In genomic region chrX:3345281-3346081, GRCh38 we compare ENCODE assay signal across 10 cellular contexts. TPM values are rescaled to one million over a fixed set of nuclear protein-coding genes. Genes with fewer than 3 reads are reported as not detected.
A peak's percentile ranks its signal among the peaks of the same experiment; 100 is the strongest.
DNase-seq lines count a peak whose midpoint lies in the region; ATAC-seq and TF ChIP-seq lines count a peak whose summit lies in the region.
"Had no signal": no experiment of that assay in that cellular context is flagged by ENCODE, and none has a peak within 500 bp of the region (broad histone marks: within the 10 kb centered on the region; RNA-seq: fewer than 3 reads in every experiment).

No MANE protein-coding gene starts in this region.

- no peaks in the 10 kb centered on the region for H3K36me3 ChIP-seq in left lung
- H3K36me3 ChIP-seq in suprapubic skin: no peaks in the 10 kb centered on the region

- H3K27ac ChIP-seq in coronary artery: peak overlapping the region in 1 of 2 donors; percentile 39
- peak overlapping the region in 1 of 2 donors; percentile 68 for H3K27ac ChIP-seq in left lung
- peak overlapping the region; percentile 84 for H3K27ac ChIP-seq in suprapubic skin
- H3K27ac ChIP-seq: epithelial cell of prostate had no signal

- CTCF ChIA-PET in HEK293T (lab: Yijun Ruan, JAX): no interaction called here

- intact Hi-C loops in left lung (cut with DNase I): no loop called here

- H3K4me3 ChIP-seq in coronary artery (peak overlapping the region; percentile 59), left lung (peak overlapping the region; percentile 16 to 19), suprapubic skin (peak overlapping the region; percentile 58)

- TF ChIP-seq EP300 in suprapubic skin (IDR thresholded peaks at IDR 0.05): no peak

- POLR2A ChIA-PET in HEK293T (lab: Yijun Ruan, JAX): no interaction called here

- H3K27me3 ChIP-seq in left lung (peaks cover 13 to 43% of the 10 kb centered on the region in 2 donors), suprapubic skin (no peaks in the 10 kb centered on the region)

- ATAC-seq in left lung: peak; percentile 78
- ATAC-seq in GM21390 (IDR thresholded peaks at IDR 0.05; ENCODE audit: unreplicated experiment): no peak

- WGBS in suprapubic skin: 2% methylated on average over 24 of the region's 62 CpGs

- H3K9me3 ChIP-seq in left lung (no peaks in the 10 kb centered on the region), suprapubic skin (no peaks in the 10 kb centered on the region)

- DNase-seq in HK-2 (ENCODE audit: unreplicated experiment) (peak; percentile 49), coronary artery (ENCODE audit: low spot score) (no peak), left lung (peak; percentile 44 to 62), suprapubic skin (ENCODE audit: low spot score in 2 of 2) (no peak), HEK293T (ENCODE audit: extremely low spot score) (no peak), activated gamma-delta T cell treated with Interleukin-2 at 50 U/mL for 16 hours (no peak), H4 (ENCODE audit: low spot score) (no peak)

- H3K4me1 ChIP-seq in left lung: no peaks in the 10 kb centered on the region
- peaks cover 5% of the 10 kb centered on the region for H3K4me1 ChIP-seq in suprapubic skin

- no peak for TF ChIP-seq POLR2A in suprapubic skin (IDR thresholded peaks at IDR 0.05)

- TF ChIP-seq CTCF in coronary artery (IDR thresholded peaks at IDR 0.05): no peak
- no peak for TF ChIP-seq CTCF in left lung (IDR thresholded peaks at IDR 0.05)
- TF ChIP-seq CTCF in suprapubic skin (IDR thresholded peaks at IDR 0.05): no peak

TF ChIP-seq in HEK293T, 16 proteins besides CTCF, POLR2A, EP300 and RAD21:
- TF ChIP-seq L3MBTL2 (conservative IDR thresholded peaks at IDR 0.05) (no peak), NFRKB (IDR thresholded peaks at IDR 0.05) (no peak), SUZ12 (IDR thresholded peaks at IDR 0.05) (no peak), HDGF (IDR thresholded peaks at IDR 0.05; ENCODE audit: borderline replicate concordance) (no peak), PKNOX1 (IDR thresholded peaks at IDR 0.05) (no peak), FOXA1 (IDR thresholded peaks at IDR 0.05) (no peak), BHLHE40 (IDR thresholded peaks at IDR 0.05; ENCODE audit: borderline replicate concordance) (no peak), ARNT (IDR thresholded peaks at IDR 0.05) (no peak), FOXM1 (IDR thresholded peaks at IDR 0.05; ENCODE audit: borderline replicate concordance) (no peak), LEF1 (IDR thresholded peaks at IDR 0.05; ENCODE audit: borderline replicate concordance) (no peak), TARDBP (IDR thresholded peaks at IDR 0.05) (no peak), FOXK2 (IDR thresholded peaks at IDR 0.05) (no peak), ZNF384 (IDR thresholded peaks at IDR 0.05) (no peak), SP1 (IDR thresholded peaks at IDR 0.05) (no peak), CTBP1 (IDR thresholded peaks at IDR 0.05; ENCODE audit: borderline replicate concordance) (no peak), ELF4 (IDR thresholded peaks at IDR 0.05) (no peak)

RNA-seq across cellular contexts. Expression of gene MXRA5, which starts 1.0 kb away (rescaled TPM):
- 10 to 100 TPM; 15.5 to 51.7 TPM for total RNA-seq in left lung
- 10 to 100 TPM; 12.1 to 27.8 (median 13.5) TPM for total RNA-seq in suprapubic skin
- total RNA-seq in H4 (2014; rRNA removed; shearing (Covaris generic)): not detected in 2 replicates
- total RNA-seq: HT-29 had no signal

Comparison
In these comparisons a context has a peak if more than half of its experiments do, and no peak if none do; other contexts are left out.
1. DNase-seq: peak in HK-2 (single experiment) and left lung (2 of 2); none in coronary artery (single experiment), suprapubic skin (0 of 2), HEK293T (single experiment), activated gamma-delta T cell treated with Interleukin-2 at 50 U/mL for 16 hours (single experiment) and H4 (single experiment).
2. RNA of gene MXRA5, which starts 1.0 kb away (total RNA-seq): 15.5 to 51.7 TPM in left lung and 12.1 to 27.8 TPM in suprapubic skin; not detected in H4; every median in the first group is over 10 times any median in the second.
3. Peak in every context shown above with its lines, with median percentiles within 50 percentile points of each other: H3K4me3 ChIP-seq.